In genomic region chr17:40122466-40122943, GRCh38 we compare ENCODE assay signal across 8 cellular contexts. TPM values are rescaled to one million over a fixed set of nuclear protein-coding genes. Genes with fewer than 3 reads are reported as not detected.
DNase-seq lines count a peak whose midpoint lies in the region; ATAC-seq lines count a peak whose summit lies in the region.

No MANE protein-coding gene starts in this region.

- H3K9ac ChIP-seq in endocrine pancreas (ENCODE audit: control insufficient read depth, insufficient read depth, low read length): peak overlapping the region; percentile 15
- peak overlapping the region; percentile 74 to 94 for H3K9ac ChIP-seq in mucosa of rectum (ENCODE audit: low read depth in 1 of 2, low read length in 2 of 2)

- H3K27ac ChIP-seq in SJSA1: peak overlapping the region; percentile 86
- H3K27ac ChIP-seq in mucosa of rectum (ENCODE audit: low read depth in 2 of 2, low read length in 2 of 2): peak overlapping the region; percentile 92 to 94

- H3K36me3 ChIP-seq in SJSA1 (peaks cover 48% of the 10 kb centered on the region), endocrine pancreas (ENCODE audit: control insufficient read depth, insufficient read depth, low read length) (no peaks in the 10 kb centered on the region), mucosa of rectum (ENCODE audit: control insufficient read depth in 2 of 2, insufficient read depth in 2 of 2, low read length in 2 of 2) (peaks cover 14 to 15% of the 10 kb centered on the region in 2 donors)

- ATAC-seq in HG02678 (IDR thresholded peaks at IDR 0.05; ENCODE audit: unreplicated experiment) (peak; percentile 38), GM18861 (IDR thresholded peaks at IDR 0.05; ENCODE audit: unreplicated experiment) (no peak)

- DNase-seq in NCI-H748 (lab: John Stamatoyannopoulos, UW; ENCODE audit: unreplicated experiment): peak; percentile 59
- DNase-seq in NCI-H748 treated with DMSO at 0.1 percent for 48 hours (lab: John Stamatoyannopoulos, UW): no peak
- peak; percentile 35 to 56 for DNase-seq in SJSA1 (ENCODE audit: low read depth in 1 of 2, low spot score in 2 of 2)
- no peak for DNase-seq in Ammon's horn (ENCODE audit: low spot score)

- H3K9me3 ChIP-seq in SJSA1 (replicated peaks): no peaks in the 10 kb centered on the region
- H3K9me3 ChIP-seq in endocrine pancreas (ENCODE audit: control insufficient read depth, low read length): no peaks in the 10 kb centered on the region
- H3K9me3 ChIP-seq in mucosa of rectum (ENCODE audit: control insufficient read depth in 2 of 2, low read length in 2 of 2): no peaks in the 10 kb centered on the region

- H3K4me3 ChIP-seq in SJSA1 (peak overlapping the region; percentile 97), endocrine pancreas (ENCODE audit: control insufficient read depth, insufficient read depth, low read length) (no peak overlapping the region), mucosa of rectum (ENCODE audit: low read length in 2 of 2) (peak overlapping the region; percentile 81 to 88)

- H3K27me3 ChIP-seq in SJSA1 (replicated peaks) (no peaks in the 10 kb centered on the region), endocrine pancreas (ENCODE audit: control insufficient read depth, insufficient read depth, low read length) (no peaks in the 10 kb centered on the region), mucosa of rectum (ENCODE audit: control insufficient read depth in 2 of 2, insufficient read depth in 2 of 2, low read length in 2 of 2) (no peaks in the 10 kb centered on the region)

- H3K4me1 ChIP-seq in SJSA1 (replicated peaks): peaks cover 8% of the 10 kb centered on the region
- peaks cover 9% of the 10 kb centered on the region for H3K4me1 ChIP-seq in endocrine pancreas (ENCODE audit: control insufficient read depth, insufficient read depth, low read length)
- H3K4me1 ChIP-seq in mucosa of rectum (ENCODE audit: control insufficient read depth in 2 of 2, insufficient read depth in 2 of 2, low read length in 2 of 2): peaks cover 22 to 33% of the 10 kb centered on the region in 2 donors

RNA-seq across cellular contexts. Expression of gene MSL1, which starts 0.7 kb away (rescaled TPM):
- 41.7 and 49.4 TPM in 2 replicates for total RNA-seq in SJSA1 (2014; rRNA removed; shearing (Covaris generic))

RNA-seq across cellular contexts. Expression of gene CASC3, which starts 17.8 kb away (rescaled TPM):
- total RNA-seq in SJSA1 (2014; rRNA removed; shearing (Covaris generic)): 40.0 and 41.4 TPM in 2 replicates

RNA-seq across cellular contexts. Expression of gene NR1D1, which starts 22.1 kb away (rescaled TPM):
- total RNA-seq in SJSA1 (2014; rRNA removed; shearing (Covaris generic)): 1.0 and 1.8 TPM in 2 replicates

RNA-seq across cellular contexts. Expression of gene RAPGEFL1, which starts 54.8 kb away (rescaled TPM):
- 0.28 and 1.1 TPM in 2 replicates for total RNA-seq in SJSA1 (2014; rRNA removed; shearing (Covaris generic))

RNA-seq across cellular contexts. Expression of gene THRA, which starts 59.7 kb away (rescaled TPM):
- 14.0 and 14.4 TPM in 2 replicates for total RNA-seq in SJSA1 (2014; rRNA removed; shearing (Covaris generic))

Comparison
In these comparisons a context has a peak if more than half of its experiments do, and no peak if none do; other contexts are left out.
1. DNase-seq: peak in NCI-H748 (single experiment) and SJSA1 (2 of 2); none in NCI-H748 treated with DMSO at 0.1 percent for 48 hours (single experiment) and Ammon's horn (single experiment).